21 cellular contexts compared by ENCODE assay signal in the genomic region with DNA sequence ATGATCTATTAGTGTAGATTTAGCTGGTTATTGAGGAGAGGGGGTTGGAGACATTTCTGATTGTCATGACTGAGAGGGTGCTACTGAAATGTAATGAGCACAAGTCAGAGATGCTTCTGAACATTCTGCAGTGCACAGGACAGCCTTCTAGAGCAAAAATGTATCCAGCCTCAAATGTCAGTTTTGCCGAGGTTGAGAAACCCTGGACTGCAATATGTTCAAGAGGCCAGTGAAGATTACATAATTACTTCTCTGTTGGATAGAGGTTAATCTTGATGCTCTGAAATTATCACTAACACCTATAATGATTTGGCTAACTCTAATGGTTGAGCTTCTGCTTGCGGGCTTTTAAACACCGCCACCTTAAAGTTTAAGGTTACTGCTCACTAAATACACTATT.
"Had no signal": no experiment of that assay in that cellular context is flagged by ENCODE, and none has a peak within 500 bp of the region (broad histone marks: within the 10 kb centered on the region; RNA-seq: fewer than 3 reads in every experiment).

No MANE protein-coding gene starts in this region.

- H3K4me3 Mint-ChIP-seq: activated CD4-positive, alpha-beta memory T cell treated with anti-CD3 and anti-CD28 coated beads, Interleukin-2, amount 10 ng/mL, durations not matched to agents 7 days and 5 days; activated CD4-positive, alpha-beta T cell treated with anti-CD3 and anti-CD28 coated beads for 36 hours; activated naive CD4-positive, alpha-beta T cell treated with anti-CD3 and anti-CD28 coated beads, Interleukin-2, amount 10 ng/mL, durations not matched to agents 7 days and 5 days; activated naive CD8-positive, alpha-beta T cell treated with anti-CD3 and anti-CD28 coated beads for 36 hours; activated T-cell treated with anti-CD3 and anti-CD28 coated beads, Interleukin-2, amount 50 U/mL, for 72 hours had no signal

- H3K36me3 ChIP-seq: brain microvascular endothelial cell, cardiac muscle cell had no signal

- DNase-seq: activated CD4-positive, alpha-beta memory T cell treated with anti-CD3 and anti-CD28 coated beads, Interleukin-2, amount 10 ng/mL, durations not matched to agents 7 days and 5 days; activated CD4-positive, alpha-beta T cell treated with anti-CD3 and anti-CD28 coated beads for 36 hours; activated CD4-positive, alpha-beta T cell treated with anti-CD3 and anti-CD28 coated beads, Interleukin-2, amount 50 U/mL, for 1 hour; activated gamma-delta T cell treated with Interleukin-2 at 50 U/mL for 16 hours; activated naive CD4-positive, alpha-beta T cell treated with anti-CD3 and anti-CD28 coated beads, Interleukin-2, amount 10 ng/mL, durations not matched to agents 7 days and 5 days; activated naive CD8-positive, alpha-beta T cell treated with anti-CD3 and anti-CD28 coated beads for 36 hours; activated T-cell treated with anti-CD3 and anti-CD28 coated beads, Interleukin-2, amount 50 U/mL, for 72 hours; brain microvascular endothelial cell; Kasumi-1; NCI-H1092; NCI-H1436; NCI-H1694 treated with DMSO at 0.1 percent for 48 hours; NCI-H2029 treated with DMSO at 0.1 percent for 48 hours; NCI-H510A treated with DMSO at 0.1 percent for 48 hours; NCI-H69; SIG-M5; T-helper 2 cell; T1000 had no signal

- ATAC-seq: activated CD4-positive, alpha-beta T cell treated with anti-CD3 and anti-CD28 coated beads for 36 hours; activated T-cell treated with anti-CD3 and anti-CD28 coated beads, Interleukin-2, amount 50 U/mL, for 72 hours had no signal

- H3K27ac Mint-ChIP-seq: activated CD4-positive, alpha-beta memory T cell treated with anti-CD3 and anti-CD28 coated beads, Interleukin-2, amount 10 ng/mL, durations not matched to agents 7 days and 5 days; activated CD4-positive, alpha-beta T cell treated with anti-CD3 and anti-CD28 coated beads for 36 hours; activated naive CD4-positive, alpha-beta T cell treated with anti-CD3 and anti-CD28 coated beads, Interleukin-2, amount 10 ng/mL, durations not matched to agents 7 days and 5 days; activated T-cell treated with anti-CD3 and anti-CD28 coated beads, Interleukin-2, amount 50 U/mL, for 72 hours; activated T-helper 2 cell treated with anti-CD3 and anti-CD28 coated beads, Interferon-gamma antibody, Interleukin-2, Interleukin-4, amounts not matched to agents 10 μg/mL and 5 μg/mL and 100 μg/mL, durations not matched to agents 14 hours and 24 hours and 36 hours had no signal

- H3K27me3 Mint-ChIP-seq: activated CD4-positive, alpha-beta T cell treated with anti-CD3 and anti-CD28 coated beads for 36 hours; activated naive CD4-positive, alpha-beta T cell treated with anti-CD3 and anti-CD28 coated beads, Interleukin-2, amount 10 ng/mL, durations not matched to agents 7 days and 5 days; activated naive CD8-positive, alpha-beta T cell treated with anti-CD3 and anti-CD28 coated beads for 36 hours had no signal

- H3K27ac ChIP-seq: brain microvascular endothelial cell, cardiac muscle cell, VCaP had no signal

- H3K4me3 ChIP-seq: cardiac muscle cell had no signal
